Comparison of ENCODE assay signal across 8 cellular contexts in genomic region chr7:32728412-32729334, GRCh38.
DNase-seq lines count a peak whose midpoint lies in the region; ATAC-seq and TF ChIP-seq lines count a peak whose summit lies in the region.
"Not testable (repeated sequence)": the region's sequence is repeated elsewhere in the genome, so short reads cannot be mapped to it uniquely, and the experiment has no call there.

No MANE protein-coding gene starts in this region.

- not testable (repeated sequence) for H3K9me3 ChIP-seq in BLaER1

- intact Hi-C loops in dorsolateral prefrontal cortex (cut with DNase I), result not testable (repeated sequence)

- not testable (repeated sequence) for H3K27me3 ChIP-seq in BLaER1, dorsolateral prefrontal cortex

- H3K36me3 ChIP-seq in BLaER1, result not testable (repeated sequence)

- not testable (repeated sequence) for H4K20me1 ChIP-seq in BLaER1

- peak overlapping the region; percentile 85 for H3K4me3 ChIP-seq in BLaER1
- peak overlapping the region; percentile 21 to 88 (median 74) for H3K4me3 ChIP-seq in dorsolateral prefrontal cortex

- ATAC-seq in GM19397 (IDR thresholded peaks at IDR 0.05; ENCODE audit: unreplicated experiment), result peak; percentile 73
- ATAC-seq in HG03439 (IDR thresholded peaks at IDR 0.05; ENCODE audit: unreplicated experiment), result peak; percentile 79
- ATAC-seq in left lobe of liver, result peak; percentile 87

- not testable (repeated sequence) for H3K4me1 ChIP-seq in BLaER1

- peak overlapping the region; percentile 78 for H3K9ac ChIP-seq in BLaER1

- H3K27ac ChIP-seq in BLaER1, result peak overlapping the region; percentile 76
- H3K27ac ChIP-seq in dorsolateral prefrontal cortex, result peak overlapping the region in 55 of 59 donors; percentile 15 to 95 (median 84)

- DNase-seq in NCI-H526 (lab: John Stamatoyannopoulos, UW), result peak; percentile 42 to 84
- peak; percentile 3 to 4 for DNase-seq in activated CD4-positive, alpha-beta T cell treated with anti-CD3 and anti-CD28 coated beads, Interleukin-2, amount 50 U/mL, for 24 hours (ENCODE audit: low read depth in 1 of 2, low spot score in 1 of 2)
- peak; percentile 30 to 76 (median 52) for DNase-seq in dorsolateral prefrontal cortex
- peak; percentile 79 for DNase-seq in left lobe of liver (ENCODE audit: low spot score)
- DNase-seq in stimulated activated CD4-positive, alpha-beta T cell treated with anti-CD3 and anti-CD28 coated beads, Interleukin-1b, Interleukin-23, amount 100 ng/mL, for 48 hours, result peak; percentile 33

- not testable (repeated sequence) for TF ChIP-seq CTCF in dorsolateral prefrontal cortex (IDR thresholded peaks at IDR 0.05 in 54 of 56, conservative IDR thresholded peaks at IDR 0.05 in 2 of 56; ENCODE audit: low read depth in 1 of 56, partially characterized antibody in 56 of 56)

- peak overlapping the region; percentile 84 for H3K4me2 ChIP-seq in BLaER1

Comparison
In these comparisons a context has a peak if more than half of its experiments do, and no peak if none do; other contexts are left out.
1. Peak in every context shown above with its lines: DNase-seq, ATAC-seq, H3K4me3 ChIP-seq and H3K27ac ChIP-seq.
2. DNase-seq: peak in every context shown above with its lines; median percentile 79 in left lobe of liver; 63 in NCI-H526; 52 in dorsolateral prefrontal cortex; 33 in stimulated activated CD4-positive, alpha-beta T cell treated with anti-CD3 and anti-CD28 coated beads, Interleukin-1b, Interleukin-23, amount 100 ng/mL, for 48 hours; 4 in activated CD4-positive, alpha-beta T cell treated with anti-CD3 and anti-CD28 coated beads, Interleukin-2, amount 50 U/mL, for 24 hours.